ENCODE assay signal across 8 cellular contexts in genomic region chrX:107775734-107776511, GRCh38. TPM values are rescaled to one million over a fixed set of nuclear protein-coding genes. Genes with fewer than 3 reads are reported as not detected.
DNase-seq lines count a peak whose midpoint lies in the region; ATAC-seq and TF ChIP-seq lines count a peak whose summit lies in the region.

TSS of gene TSC22D3 (minus strand) at chrX:107775787. CDS start at chrX:107775419, 368 bp downstream.

- H3K4me1 ChIP-seq in ascending aorta (no peaks in the 10 kb centered on the region), right atrium auricular region (peaks cover 0 to 12% of the 10 kb centered on the region in 2 donors), prostate gland (replicated peaks) (no peaks in the 10 kb centered on the region)

- 0% methylated on average over 31 of the region's 59 CpGs for WGBS in prostate gland

- H3K4me3 ChIP-seq in GM12875 (ENCODE audit: low read depth, low read length) = peak within 1 kb of the TSS; percentile 43
- H3K4me3 ChIP-seq in ascending aorta = peak within 1 kb of the TSS; percentile 44 to 81
- peak within 1 kb of the TSS; percentile 33 to 56 for H3K4me3 ChIP-seq in right atrium auricular region
- H3K4me3 ChIP-seq in prostate gland = peak within 1 kb of the TSS; percentile 38 to 47

- H3K36me3 ChIP-seq in ascending aorta (no peaks in the 10 kb centered on the region), right atrium auricular region (no peaks in the 10 kb centered on the region), prostate gland (no peaks in the 10 kb centered on the region)

- H3K27ac ChIP-seq in ascending aorta (peak within 1 kb of the TSS; percentile 82 to 88), right atrium auricular region (peak within 1 kb of the TSS; percentile 77 to 78), prostate gland (peak within 1 kb of the TSS; percentile 88 to 90)

- intact Hi-C loops in T-helper 2 cell treated with Interferon-gamma antibody and Interleukin-4, amounts not matched to agents 100 ng/mL and 5 ng/mL, for 36 hours (cut with micrococcal nuclease) = loop anchor here (1.0 to 5.0 kb wide), 4 partner anchors 116 to 881 kb away; partner anchors contain the start of genes PRPS1 and RBM41
- intact Hi-C loops in ascending aorta (cut with DNase I) = loop anchor here (1.0 to 5.0 kb wide), 4 partner anchors 43 to 148 kb away; partner anchors contain the start of genes MID2 and PRPS1
- intact Hi-C loops in prostate gland (cut with DNase I) = loop anchor here (2.0 to 10.0 kb wide), 4 partner anchors 57 to 771 kb away; partner anchors contain the start of gene MORC4

- TF ChIP-seq CTCF in GM12875 (IDR thresholded peaks at IDR 0.05; ENCODE audit: borderline replicate concordance, insufficient read depth, low read depth, low read length) (no peak), ascending aorta (IDR thresholded peaks at IDR 0.05) (peak in 2 of 3 experiments; percentile 11 to 26), right atrium auricular region (IDR thresholded peaks at IDR 0.05) (peak in 1 of 2 donors; percentile 27), prostate gland (IDR thresholded peaks at IDR 0.05) (peak in 2 of 4 experiments; percentile 26 to 52)

- ATAC-seq in HG02678 (IDR thresholded peaks at IDR 0.05; ENCODE audit: unreplicated experiment) = peak; percentile 80

- TF ChIP-seq POLR2A in prostate gland (IDR thresholded peaks at IDR 0.05) = peak; percentile 14

- no peaks in the 10 kb centered on the region for H3K27me3 ChIP-seq in ascending aorta
- no peaks in the 10 kb centered on the region for H3K27me3 ChIP-seq in right atrium auricular region
- H3K27me3 ChIP-seq in prostate gland (replicated peaks; ENCODE audit: insufficient read depth) = no peaks in the 10 kb centered on the region

- H3K9me3 ChIP-seq in ascending aorta = no peaks in the 10 kb centered on the region
- H3K9me3 ChIP-seq in right atrium auricular region = no peaks in the 10 kb centered on the region
- no peaks in the 10 kb centered on the region for H3K9me3 ChIP-seq in prostate gland

- DNase-seq in NCI-H1105 treated with DMSO at 0.1 percent for 48 hours (lab: John Stamatoyannopoulos, UW) (peak; percentile 56), ascending aorta (ENCODE audit: low spot score in 2 of 2) (peak; percentile 47 to 90), right atrium auricular region (ENCODE audit: low spot score) (peak; percentile 86), prostate gland (ENCODE audit: low spot score) (peak; percentile 74), NCI-H446 treated with DMSO at 0.1 percent for 48 hours (lab: John Stamatoyannopoulos, UW) (no peak)

RNA-seq across cellular contexts. Expression of gene TSC22D3, which starts in this region (rescaled TPM):
- 23.8 and 24.6 TPM in 2 replicates for total RNA-seq in T-helper 2 cell treated with Interferon-gamma antibody and Interleukin-4, amounts not matched to agents 100 ng/mL and 5 ng/mL, for 36 hours
- total RNA-seq in ascending aorta (630 TPM), right atrium auricular region (100 to 1,000 TPM; 184 to 193 TPM), prostate gland (1,000 to 10,000 TPM in 1 of 2 donors, 100 to 1,000 TPM in 1; 480 to 1,164 TPM)
